In the genomic region with DNA sequence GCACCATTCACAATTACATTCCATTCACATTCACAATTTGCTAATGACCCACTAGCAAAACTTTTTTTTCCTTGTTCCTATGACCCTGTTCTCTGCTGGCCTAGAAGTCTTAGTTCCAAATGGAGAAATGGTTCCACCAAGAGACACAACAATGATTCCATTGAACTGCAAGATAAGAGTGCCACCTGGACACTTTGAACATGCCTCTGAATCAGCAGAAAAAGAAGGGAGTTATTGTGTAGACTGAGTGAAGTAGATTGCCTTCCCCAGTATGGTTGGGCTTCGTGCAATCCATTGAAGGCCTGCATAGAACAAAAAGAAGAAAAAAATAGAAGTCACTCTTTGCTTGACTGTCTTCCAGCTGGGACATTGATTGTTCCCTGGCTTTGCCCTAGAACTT, we compare ENCODE assay signal across 32 cellular contexts.
A peak's percentile ranks its signal among the peaks of the same experiment; 100 is the strongest.
DNase-seq lines count a peak whose midpoint lies in the region; ATAC-seq, FAIRE-seq and TF ChIP-seq lines count a peak whose summit lies in the region.
"Had no signal": no experiment of that assay in that cellular context is flagged by ENCODE, and none has a peak within 500 bp of the region (broad histone marks: within the 10 kb centered on the region; RNA-seq: fewer than 3 reads in every experiment).

No MANE protein-coding gene starts in this region.

- DNase-seq in HepG2 (ENCODE audit: low spot score): peak; percentile 18
- DNase-seq in right lobe of liver: no peak
- DNase-seq in HuH-7 (ENCODE audit: low spot score): peak; percentile 6
- DNase-seq in K562 (ENCODE audit: extremely low read depth in 1 of 4, low spot score in 3 of 4): peak in 1 of 4 experiments; percentile 16
- DNase-seq in DMS 273 treated with DMSO at 0.1 percent for 48 hours (lab: John Stamatoyannopoulos, UW): no peak
- DNase-seq in HuH-7.5 (ENCODE audit: low spot score): no peak
- DNase-seq: 8988T; ACHN; AML-193; BE2C; C1 segment of cervical spinal cord; Caco-2; Calu3; CD4-positive, alpha-beta memory T cell; CD4-positive, alpha-beta T cell; CD4-positive, CD25-positive, alpha-beta regulatory T cell; CD8-positive, alpha-beta memory T cell; CD8-positive, alpha-beta T cell; COR-L47; DMS153; DMS53; DMS79; DMS79 treated with DMSO at 0.1 percent for 48 hours; DND-41; EL had no signal

- no peak for FAIRE-seq in HepG2 (lab: Jason Lieb, UNC)
- no peak for FAIRE-seq in K562 (lab: Jason Lieb, UNC)
- FAIRE-seq: A204.1, A549, D721Med had no signal

- no peak overlapping the region for H3K27ac ChIP-seq in HepG2 (ENCODE audit: extremely low read length, insufficient read depth, low read length)
- H3K27ac ChIP-seq in right lobe of liver: no peak overlapping the region
- no peak overlapping the region for H3K27ac ChIP-seq in K562 (ENCODE audit: extremely low read depth, low read depth, low read length)
- H3K27ac ChIP-seq: 22Rv1; A549; BLaER1; BLaER1 treated with 17β-estradiol and CSF1 and Interleukin-3, amounts not matched to agents 10 nM and 100 nM; C4-2B had no signal

- H3K79me2 ChIP-seq in HepG2 (ENCODE audit: insufficient read depth, low read length) (no peaks in the 10 kb centered on the region), K562 (ENCODE audit: control insufficient read depth, insufficient read depth, low read length) (no peaks in the 10 kb centered on the region)

- H2AFZ ChIP-seq in HepG2 (ENCODE audit: low read length) (no peak overlapping the region), K562 (ENCODE audit: low read depth, low read length) (no peak overlapping the region)

- H3K4me3 ChIP-seq in HepG2 (replicated peaks in 1 of 3; ENCODE audit: insufficient read depth in 1 of 3, low read depth in 2 of 3, low read length in 3 of 3) (no peak overlapping the region), right lobe of liver (no peak overlapping the region), K562 (no peak overlapping the region)
- H3K4me3 ChIP-seq: A549; BLaER1; BLaER1 treated with 17β-estradiol and CSF1 and Interleukin-3, amounts not matched to agents 10 nM and 100 nM had no signal

- H3K9me3 ChIP-seq in HepG2 (ENCODE audit: low read length): no peaks in the 10 kb centered on the region
- H3K9me3 ChIP-seq in right lobe of liver: no peaks in the 10 kb centered on the region
- no peaks in the 10 kb centered on the region for H3K9me3 ChIP-seq in K562 (replicated peaks; ENCODE audit: control insufficient read depth, insufficient read depth, low read depth, low read length)
- H3K9me3 ChIP-seq: BE2C, BLaER1, Caco-2 had no signal

- H3K9ac ChIP-seq in HepG2 (ENCODE audit: insufficient read depth, low read depth, low read length) (no peak overlapping the region), K562 (ENCODE audit: insufficient read depth in 1 of 2, low read depth in 2 of 2, low read length in 2 of 2) (no peak overlapping the region)
- H3K9ac ChIP-seq: BLaER1; BLaER1 treated with 17β-estradiol and CSF1 and Interleukin-3, amounts not matched to agents 10 nM and 100 nM had no signal

- POLR2A ChIA-PET in HepG2 (lab: Yijun Ruan, JAX): no interaction called here
- POLR2A ChIA-PET in K562 (lab: Yijun Ruan, JAX): no interaction called here

- no peaks in the 10 kb centered on the region for H3K4me1 ChIP-seq in HepG2 (ENCODE audit: insufficient read depth, low read length)
- H3K4me1 ChIP-seq in right lobe of liver: no peaks in the 10 kb centered on the region
- peaks cover 0 to 2% of the 10 kb centered on the region in 2 experiments; a peak in 1 of 5 replicates for H3K4me1 ChIP-seq in K562 (replicated peaks in 1 of 2; ENCODE audit: control insufficient read depth in 2 of 2, insufficient read depth in 2 of 2, low read length in 2 of 2)
- H3K4me1 ChIP-seq: A549; BE2C; BLaER1; BLaER1 treated with 17β-estradiol and CSF1 and Interleukin-3, amounts not matched to agents 10 nM and 100 nM; Caco-2 had no signal

- H4K20me1 ChIP-seq in HepG2 (ENCODE audit: insufficient read depth, low read length): no peaks in the 10 kb centered on the region
- H4K20me1 ChIP-seq in K562 (replicated peaks; ENCODE audit: control insufficient read depth, insufficient read depth, low read length): no peaks in the 10 kb centered on the region
- H4K20me1 ChIP-seq: BLaER1; BLaER1 treated with 17β-estradiol and CSF1 and Interleukin-3, amounts not matched to agents 10 nM and 100 nM had no signal

- no peaks in the 10 kb centered on the region for H3K9me1 ChIP-seq in K562 (ENCODE audit: control insufficient read depth, insufficient read depth, low read length)

- WGBS in HepG2 (ENCODE audit: low lambda C conversion rate): 9% methylated on average over 1 of the region's 1 CpG
- no CpG with 5 or more reads among the region's 1 CpG for WGBS in right lobe of liver (ENCODE audit: insufficient coverage, low coverage, low lambda C conversion rate, missing lambda C conversion rate)
- WGBS in K562 (ENCODE audit: insufficient coverage, low coverage, missing lambda C conversion rate): 8% methylated on average over 1 of the region's 1 CpG

- H3K4me2 ChIP-seq in HepG2 (ENCODE audit: low read depth, low read length) (no peak overlapping the region), K562 (ENCODE audit: insufficient read depth, low read length) (no peak overlapping the region)
- H3K4me2 ChIP-seq: A549; BLaER1; BLaER1 treated with 17β-estradiol and CSF1 and Interleukin-3, amounts not matched to agents 10 nM and 100 nM had no signal

- no peaks in the 10 kb centered on the region; a peak in 1 of 5 replicates for H3K27me3 ChIP-seq in HepG2 (ENCODE audit: control insufficient read depth in 1 of 2, insufficient read depth in 2 of 2, low read length in 2 of 2)
- no peaks in the 10 kb centered on the region for H3K27me3 ChIP-seq in right lobe of liver
- H3K27me3 ChIP-seq in K562 (ENCODE audit: control insufficient read depth in 2 of 2, insufficient read depth in 2 of 2, low read length in 2 of 2): no peaks in the 10 kb centered on the region
- H3K27me3 ChIP-seq: BE2C; BLaER1; BLaER1 treated with 17β-estradiol and CSF1 and Interleukin-3, amounts not matched to agents 10 nM and 100 nM had no signal

- BruUV-seq in HepG2 (replicated peaks; lab: Mats Ljungman, UMichigan): no TSS peak
- no TSS peak for BruUV-seq in K562 (replicated peaks; lab: Mats Ljungman, UMichigan)

- no peak for TF ChIP-seq POLR2A in HepG2 (IDR thresholded peaks at IDR 0.05; ENCODE audit: insufficient read depth in 1 of 2, low read depth in 2 of 2, low read length in 2 of 2)
- TF ChIP-seq POLR2A in right lobe of liver (IDR thresholded peaks at IDR 0.05): no peak
- no peak for TF ChIP-seq POLR2A in K562 (conservative IDR thresholded peaks at IDR 0.05)

- ATAC-seq in HepG2 (no peak), right lobe of liver (no peak), K562 (peak; percentile 65)
- ATAC-seq: A549; CD8-positive, alpha-beta T cell had no signal

- H3K36me3 ChIP-seq in HepG2 (replicated peaks in 1 of 2; ENCODE audit: control insufficient read depth in 1 of 2, insufficient read depth in 2 of 2, low read length in 2 of 2): no peaks in the 10 kb centered on the region
- H3K36me3 ChIP-seq in right lobe of liver: no peaks in the 10 kb centered on the region
- no peaks in the 10 kb centered on the region for H3K36me3 ChIP-seq in K562 (ENCODE audit: control insufficient read depth, insufficient read depth, low read length)
- H3K36me3 ChIP-seq: BE2C; BLaER1; BLaER1 treated with 17β-estradiol and CSF1 and Interleukin-3, amounts not matched to agents 10 nM and 100 nM had no signal

- CTCF ChIA-PET in HepG2 (lab: Yijun Ruan, JAX; ENCODE audit: low intra/inter-chr PET ratio, low total read pairs) (no interaction called here), K562 (lab: Yijun Ruan, JAX; ENCODE audit: low intra/inter-chr PET ratio) (no interaction called here)

- TF ChIP-seq CTCF in HepG2 (CRISPR knock-in tag; IDR thresholded peaks at IDR 0.05) (no peak), right lobe of liver (IDR thresholded peaks at IDR 0.05) (no peak), K562 (IDR thresholded peaks at IDR 0.05 in 2 of 3, conservative IDR thresholded peaks at IDR 0.05 in 1 of 3; ENCODE audit: insufficient read depth in 2 of 3, low read depth in 1 of 3, low read length in 3 of 3) (no peak)

- intact Hi-C loops in HepG2 (cut with micrococcal nuclease; ENCODE audit: unreplicated experiment): no loop called here
- intact Hi-C loops in right lobe of liver (cut with DNase I): no loop called here
- intact Hi-C loops in K562 (cut with micrococcal nuclease): no loop called here

- in situ Hi-C loops in HepG2 (cut with HindIII; ENCODE audit: extremely low pct_ligation_motif_present, low pct_unique_long_range_greater_than_20kb): no loop called here
- in situ Hi-C loops in K562 (cut with MboI): no loop called here

- TF ChIP-seq RAD21 in HepG2 (CRISPR knock-in tag; IDR thresholded peaks at IDR 0.05) (no peak), K562 (CRISPR knock-in tag; conservative IDR thresholded peaks at IDR 0.05 in 1 of 2, IDR thresholded peaks at IDR 0.05 in 1 of 2) (no peak)

- no peak for TF ChIP-seq EP300 in HepG2 (IDR thresholded peaks at IDR 0.05; ENCODE audit: low read depth in 2 of 2, low read length in 2 of 2)
- TF ChIP-seq EP300 in HepG2 (CRISPR knock-in tag; IDR thresholded peaks at IDR 0.05; ENCODE audit: borderline replicate concordance): no peak
- TF ChIP-seq EP300 in K562 (IDR thresholded peaks at IDR 0.05; ENCODE audit: low read length): no peak

TF ChIP-seq in HepG2, 621 proteins besides CTCF, POLR2A, EP300 and RAD21 (continues in another document):
- TF ChIP-seq ZNF644 (CRISPR knock-in tag; IDR thresholded peaks at IDR 0.05; ENCODE audit: low read depth) (0 out of 2 replicates have a peak, but pooled peaks have one; percentile 30), ZNF781 (CRISPR knock-in tag; IDR thresholded peaks at IDR 0.05; ENCODE audit: borderline replicate concordance, not compliant biosample characterization) (no peak), SOX13 (IDR thresholded peaks at IDR 0.05) (no peak), SOX13 (CRISPR knock-in tag; conservative IDR thresholded peaks at IDR 0.05 in 1 of 2, IDR thresholded peaks at IDR 0.05 in 1 of 2) (0 out of 4 replicates have a peak, but pooled peaks of 1 of the 2 experiments have one; percentile 16), ZNF703 (CRISPR knock-in tag; IDR thresholded peaks at IDR 0.05; ENCODE audit: borderline replicate concordance) (no peak), ZNF510 (CRISPR knock-in tag; IDR thresholded peaks at IDR 0.05; ENCODE audit: low read depth) (no peak)

TF ChIP-seq in K562, 482 proteins besides CTCF, POLR2A, EP300 and RAD21 (continues in another document):
- TF ChIP-seq MAFK (IDR thresholded peaks at IDR 0.05; ENCODE audit: low read length) (0 out of 2 replicates have a peak, but pooled peaks have one; percentile 9), ZKSCAN8 (CRISPR knock-in tag; IDR thresholded peaks at IDR 0.05) (no peak), ZNF41 (CRISPR knock-in tag; conservative IDR thresholded peaks at IDR 0.05) (no peak), NFE2 (IDR thresholded peaks at IDR 0.05; ENCODE audit: low read depth) (peak; percentile 54), GTF2F1 (IDR thresholded peaks at IDR 0.05; ENCODE audit: low read depth, low read length) (no peak), ZNF143 (CRISPR knock-in tag; IDR thresholded peaks at IDR 0.05) (no peak), EHMT2 (IDR thresholded peaks at IDR 0.05) (peak; percentile 76), POLR2B (IDR thresholded peaks at IDR 0.05; ENCODE audit: low read depth, partially characterized antibody) (no peak), GATAD2B (IDR thresholded peaks at IDR 0.05; ENCODE audit: borderline replicate concordance) (no peak), NCOR1 (IDR thresholded peaks at IDR 0.05) (0 out of 2 replicates have a peak, but pooled peaks have one; percentile 18)

Comparison
In these comparisons a context has a peak if more than half of its experiments do, and no peak if none do; other contexts are left out.
1. DNase-seq: peak in HepG2 (single experiment) and HuH-7 (single experiment); none in right lobe of liver (0 of 3), DMS 273 treated with DMSO at 0.1 percent for 48 hours (single experiment) and HuH-7.5 (single experiment).